ENCODE assay signal across 27 cellular contexts in the genomic region with DNA sequence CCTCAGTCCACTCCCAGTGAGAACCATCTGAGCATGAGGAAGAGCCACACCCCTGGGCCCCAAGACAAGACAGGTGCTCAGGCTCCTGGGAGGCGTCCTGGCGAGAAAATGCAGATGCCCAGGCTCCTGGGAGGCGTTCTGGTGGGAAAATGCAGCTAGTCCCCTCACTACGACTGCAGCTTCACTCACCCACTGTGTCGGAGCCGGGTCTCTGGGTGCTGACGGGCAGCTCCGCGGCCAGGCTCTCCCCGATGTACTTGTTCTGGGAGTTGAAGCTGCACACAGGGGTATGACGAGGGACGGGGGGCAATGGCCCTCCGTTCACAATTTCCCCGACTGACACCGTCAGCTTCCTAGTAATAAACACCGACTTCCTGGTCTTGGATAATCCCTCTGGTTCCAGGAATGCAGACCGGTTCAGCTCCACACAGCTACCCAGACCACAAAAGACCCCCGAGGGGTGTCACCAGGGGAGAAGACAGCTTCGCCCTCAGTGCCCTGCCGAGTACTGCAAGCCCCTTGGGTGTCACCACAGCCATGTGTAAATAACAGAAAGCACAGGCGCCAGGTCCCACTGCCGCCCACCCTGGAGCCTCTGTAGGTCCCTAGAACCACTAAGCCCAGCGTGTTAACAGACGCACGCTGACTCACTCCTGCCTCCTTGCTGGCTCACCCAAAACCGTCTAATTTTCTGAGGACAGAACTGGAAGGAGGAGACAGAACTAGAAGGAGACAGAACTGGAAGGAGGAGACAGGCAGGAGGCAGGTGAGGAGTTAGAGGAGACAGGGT. TPM values are rescaled to one million over a fixed set of nuclear protein-coding genes. Genes with fewer than 3 reads are reported as not detected.
DNase-seq lines count a peak whose midpoint lies in the region; ATAC-seq and TF ChIP-seq lines count a peak whose summit lies in the region.
"Had no signal": no experiment of that assay in that cellular context is flagged by ENCODE, and none has a peak within 500 bp of the region (broad histone marks: within the 10 kb centered on the region; RNA-seq: fewer than 3 reads in every experiment).

No MANE protein-coding gene starts in this region.

- POLR2A ChIA-PET in MCF 10A (lab: Yijun Ruan, JAX) = interaction anchor here (0.6 to 1.2 kb wide), 2 partner anchors 19 to 108 kb away, joined by 3 to 5 read pairs; a partner anchor contains a TSS

- H3K9me3 Mint-ChIP-seq in MCF 10A (ENCODE audit: unreplicated experiment) (no peaks in the 10 kb centered on the region), glutamatergic neuron (ENCODE audit: unreplicated experiment) (no peaks in the 10 kb centered on the region)
- no peaks in the 10 kb centered on the region for H3K9me3 Mint-ChIP-seq in stimulated activated memory B cell treated with anti-CD40 and anti-IgM and Interleukin-4, amounts not matched to agents 10 μg/mL and 1 μg/mL and 100 μg/mL, for 72 hours
- H3K9me3 Mint-ChIP-seq: activated CD8-positive, alpha-beta T cell treated with anti-CD3 and anti-CD28 coated beads for 36 hours; dendritic cell treated with granulocyte-macrophage colony-stimulating factor and Interleukin-4, amounts not matched to agents 40 ng/mL and 50 ng/mL, for 4 days; memory B cell; naive thymus-derived CD4-positive, alpha-beta T cell had no signal

- DNase-seq in MCF 10A (ENCODE audit: unreplicated experiment) (no peak), breast epithelium (ENCODE audit: low spot score in 2 of 2) (no peak), glutamatergic neuron (no peak), NCI-H2081 treated with DMSO at 0.1 percent for 48 hours (lab: John Stamatoyannopoulos, UW) (no peak)
- DNase-seq: activated CD8-positive, alpha-beta T cell treated with anti-CD3 and anti-CD28 coated beads for 36 hours; activated gamma-delta T cell treated with Interleukin-2 at 50 U/mL for 16 hours; activated T-cell treated with anti-CD3 and anti-CD28 coated beads for 4 hours; amniotic stem cell; COR-L47; GM23248; kidney glomerular epithelial cell; naive thymus-derived CD4-positive, alpha-beta T cell; NCI-H1092 treated with DMSO at 0.1 percent for 48 hours; NCI-H1930; NCI-H2227 treated with DMSO at 0.1 percent for 48 hours; ovary; right cardiac atrium; RPMI8226; stimulated activated CD4-positive, alpha-beta T cell treated with anti-CD3 and anti-CD28 coated beads, Interleukin-12 subunit alpha, Interleukin-12 subunit beta, amount 100 ng/mL, for 4 hours; stimulated activated CD4-positive, alpha-beta T cell treated with anti-CD3 and anti-CD28 coated beads, Interleukin-4, amount 100 ng/mL, for 4 hours; stomach; T1000; upper lobe of left lung had no signal

- no peaks in the 10 kb centered on the region for H3K27me3 ChIP-seq in breast epithelium
- H3K27me3 ChIP-seq: ovary, stomach, upper lobe of left lung had no signal

- no peaks in the 10 kb centered on the region for H3K4me1 ChIP-seq in breast epithelium
- H3K4me1 ChIP-seq: stomach had no signal

- ATAC-seq in stimulated activated memory B cell treated with anti-CD40 and anti-IgM and Interleukin-4, amounts not matched to agents 10 μg/mL and 1 μg/mL and 100 μg/mL, for 72 hours = no peak
- no peak for ATAC-seq in GM21528 (IDR thresholded peaks at IDR 0.05; ENCODE audit: low FRiP score, unreplicated experiment)
- ATAC-seq: activated CD8-positive, alpha-beta T cell treated with anti-CD3 and anti-CD28 coated beads for 36 hours; naive thymus-derived CD4-positive, alpha-beta T cell had no signal

- no TSS peak for BruUV-seq in MCF 10A (replicated peaks; lab: Mats Ljungman, UMichigan)

- H3K27ac ChIP-seq in breast epithelium = no peak overlapping the region
- H3K27ac ChIP-seq: GM23248, ovary, stomach, upper lobe of left lung had no signal

- H3K27me3 Mint-ChIP-seq in MCF 10A (ENCODE audit: insufficient read depth, unreplicated experiment) (no peaks in the 10 kb centered on the region), glutamatergic neuron (ENCODE audit: unreplicated experiment) (peaks cover 5% of the 10 kb centered on the region)
- no peaks in the 10 kb centered on the region for H3K27me3 Mint-ChIP-seq in stimulated activated memory B cell treated with anti-CD40 and anti-IgM and Interleukin-4, amounts not matched to agents 10 μg/mL and 1 μg/mL and 100 μg/mL, for 72 hours
- H3K27me3 Mint-ChIP-seq: activated CD8-positive, alpha-beta T cell treated with anti-CD3 and anti-CD28 coated beads for 36 hours; dendritic cell treated with granulocyte-macrophage colony-stimulating factor and Interleukin-4, amounts not matched to agents 40 ng/mL and 50 ng/mL, for 4 days; memory B cell; naive thymus-derived CD4-positive, alpha-beta T cell had no signal

- no peaks in the 10 kb centered on the region for H3K9me3 ChIP-seq in breast epithelium
- H3K9me3 ChIP-seq: ovary, stomach, upper lobe of left lung had no signal

- H3K36me3 Mint-ChIP-seq in MCF 10A (ENCODE audit: insufficient read depth, unreplicated experiment) (peaks cover 97% of the 10 kb centered on the region), glutamatergic neuron (ENCODE audit: unreplicated experiment) (no peaks in the 10 kb centered on the region)
- H3K36me3 Mint-ChIP-seq in stimulated activated memory B cell treated with anti-CD40 and anti-IgM and Interleukin-4, amounts not matched to agents 10 μg/mL and 1 μg/mL and 100 μg/mL, for 72 hours = peaks cover 73% of the 10 kb centered on the region

- TF ChIP-seq CTCF in MCF 10A (IDR thresholded peaks at IDR 0.05; ENCODE audit: unreplicated experiment) (no peak), breast epithelium (IDR thresholded peaks at IDR 0.05) (no peak), glutamatergic neuron (IDR thresholded peaks at IDR 0.05; ENCODE audit: partially characterized antibody, unreplicated experiment) (no peak)

- H3K27ac Mint-ChIP-seq in MCF 10A (ENCODE audit: low read depth, unreplicated experiment) (peak overlapping the region; percentile 42), glutamatergic neuron (ENCODE audit: unreplicated experiment) (peak overlapping the region; percentile 17)
- peak overlapping the region; percentile 46 for H3K27ac Mint-ChIP-seq in stimulated activated memory B cell treated with anti-CD40 and anti-IgM and Interleukin-4, amounts not matched to agents 10 μg/mL and 1 μg/mL and 100 μg/mL, for 72 hours
- H3K27ac Mint-ChIP-seq: activated CD8-positive, alpha-beta T cell treated with anti-CD3 and anti-CD28 coated beads for 36 hours; dendritic cell treated with granulocyte-macrophage colony-stimulating factor and Interleukin-4, amounts not matched to agents 40 ng/mL and 50 ng/mL, for 4 days; memory B cell had no signal

- no peak for TF ChIP-seq POLR2A in breast epithelium (IDR thresholded peaks at IDR 0.05)

- no peak overlapping the region for H3K4me3 ChIP-seq in breast epithelium
- H3K4me3 ChIP-seq: GM23248, ovary, stomach, upper lobe of left lung had no signal

- H3K4me3 Mint-ChIP-seq in MCF 10A (ENCODE audit: unreplicated experiment) (no peak overlapping the region), glutamatergic neuron (ENCODE audit: unreplicated experiment) (no peak overlapping the region)
- H3K4me3 Mint-ChIP-seq in stimulated activated memory B cell treated with anti-CD40 and anti-IgM and Interleukin-4, amounts not matched to agents 10 μg/mL and 1 μg/mL and 100 μg/mL, for 72 hours = no peak overlapping the region
- H3K4me3 Mint-ChIP-seq: activated CD8-positive, alpha-beta T cell treated with anti-CD3 and anti-CD28 coated beads for 36 hours; dendritic cell treated with granulocyte-macrophage colony-stimulating factor and Interleukin-4, amounts not matched to agents 40 ng/mL and 50 ng/mL, for 4 days; memory B cell; naive thymus-derived CD4-positive, alpha-beta T cell had no signal

- peaks cover 20% of the 10 kb centered on the region for H3K36me3 ChIP-seq in breast epithelium
- H3K36me3 ChIP-seq: ovary had no signal

- H3K4me1 Mint-ChIP-seq in MCF 10A (ENCODE audit: insufficient read depth, unreplicated experiment) = no peaks in the 10 kb centered on the region
- H3K4me1 Mint-ChIP-seq in glutamatergic neuron (ENCODE audit: low read depth, unreplicated experiment) = no peaks in the 10 kb centered on the region
- no peaks in the 10 kb centered on the region for H3K4me1 Mint-ChIP-seq in stimulated activated memory B cell treated with anti-CD40 and anti-IgM and Interleukin-4, amounts not matched to agents 10 μg/mL and 1 μg/mL and 100 μg/mL, for 72 hours
- H3K4me1 Mint-ChIP-seq: memory B cell had no signal

- intact Hi-C loops in MCF 10A (cut with micrococcal nuclease) (no loop called here), breast epithelium (cut with DNase I; ENCODE audit: low total_unique reads) (no loop called here)

- CTCF ChIA-PET in MCF 10A (lab: Yijun Ruan, JAX) = interaction anchor here (0.5 to 0.6 kb wide), 2 partner anchors 41 to 60 kb away, joined by 3 to 4 read pairs; a partner anchor contains a TSS

RNA-seq across cellular contexts. Expression of a gene that starts 19.5 kb away (rescaled TPM):
- total RNA-seq in MCF 10A (2022) (118 and 128 TPM in 2 replicates), breast epithelium (10 to 100 TPM; 91.5 to 100.0 (median 99.2) TPM), glutamatergic neuron (ENCODE audit: unreplicated experiment) (121 TPM)

RNA-seq across cellular contexts. Expression of a gene that starts 20.2 kb away (rescaled TPM):
- total RNA-seq in MCF 10A (2022) (26.7 and 29.9 TPM in 2 replicates), breast epithelium (10 to 100 TPM; 15.4 to 22.8 (median 17.3) TPM), glutamatergic neuron (ENCODE audit: unreplicated experiment) (19.6 TPM)

RNA-seq across cellular contexts. Expression of a gene that starts 37.4 kb away (rescaled TPM):
- 45.5 and 47.5 TPM in 2 replicates for total RNA-seq in MCF 10A (2022)
- 100 to 1,000 TPM in 1 of 3 donors, 10 to 100 TPM in 2; 41.4 to 144 (median 56.4) TPM for total RNA-seq in breast epithelium
- 390 TPM for total RNA-seq in glutamatergic neuron (ENCODE audit: unreplicated experiment)

RNA-seq across cellular contexts. Expression of a gene that starts 57.7 kb away (rescaled TPM):
- total RNA-seq in MCF 10A (2022) (6.4 and 7.8 TPM in 2 replicates), breast epithelium (1 to 10 TPM in 2 of 3 donors, under 1 TPM in 1; 0.96 to 2.9 (median 2.6) TPM), glutamatergic neuron (ENCODE audit: unreplicated experiment) (9.7 TPM)

RNA-seq across cellular contexts. Expression of a gene that starts 58.0 kb away (rescaled TPM):
- total RNA-seq in MCF 10A (2022) = 31.6 and 34.0 TPM in 2 replicates
- total RNA-seq in breast epithelium = 10 to 100 TPM; 25.2 to 31.0 (median 28.5) TPM
- 117 TPM for total RNA-seq in glutamatergic neuron (ENCODE audit: unreplicated experiment)
